Comparison of ENCODE assay signal across 8 cellular contexts in the genomic region with DNA sequence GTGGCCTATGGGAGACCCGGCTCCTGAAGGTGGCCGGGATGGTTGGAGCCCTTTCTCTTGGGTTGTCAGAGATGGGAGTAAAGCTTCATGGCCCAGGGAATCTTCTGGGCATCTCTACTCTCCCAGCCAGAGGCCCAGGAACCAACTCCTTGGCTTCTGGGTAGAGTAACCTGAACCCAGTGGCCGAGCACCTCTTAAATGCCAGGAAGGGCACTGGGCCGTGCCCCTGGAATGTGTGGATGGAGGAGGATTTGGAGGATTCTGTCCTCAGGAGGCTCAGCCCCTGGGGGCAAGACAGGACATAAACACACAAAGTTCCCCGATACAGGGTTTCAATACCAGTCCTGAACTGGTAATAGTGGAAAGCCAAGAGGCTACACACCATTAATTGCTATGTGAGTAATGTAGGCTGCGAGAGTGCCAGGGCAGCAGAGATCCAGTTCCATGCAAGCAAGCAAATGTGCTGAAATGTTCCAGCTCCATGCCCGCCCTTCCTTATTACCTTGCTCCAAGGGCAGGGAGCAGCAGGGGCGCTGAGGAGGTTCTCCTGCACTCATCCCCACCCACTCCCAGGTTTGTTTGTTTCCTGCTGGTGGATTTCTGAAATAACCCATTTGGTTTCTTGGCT. TPM values are rescaled to one million over a fixed set of nuclear protein-coding genes. Genes with fewer than 3 reads are reported as not detected.
A peak's percentile ranks its signal among the peaks of the same experiment; 100 is the strongest.
DNase-seq lines count a peak whose midpoint lies in the region; ATAC-seq, FAIRE-seq and TF ChIP-seq lines count a peak whose summit lies in the region.

No MANE protein-coding gene starts in this region.

- POLR2A ChIA-PET in Caco-2 (lab: Charles Lee) (no interaction called here), endothelial cell of umbilical vein (lab: Charles Lee) (no interaction called here)

- H3K79me2 ChIP-seq in OCI-LY1 (ENCODE audit: insufficient read depth, low read length) (peaks cover 28% of the 10 kb centered on the region), endothelial cell of umbilical vein (ENCODE audit: control insufficient read depth, insufficient read depth, low read length) (peaks cover 3% of the 10 kb centered on the region), osteoblast (ENCODE audit: insufficient read depth, low read length) (no peaks in the 10 kb centered on the region)

- H4K20me1 ChIP-seq in OCI-LY1 (ENCODE audit: insufficient read depth, low read length) (no peaks in the 10 kb centered on the region), endothelial cell of umbilical vein (replicated peaks; ENCODE audit: control insufficient read depth, extremely low read depth, insufficient read depth, low read length) (no peaks in the 10 kb centered on the region), osteoblast (ENCODE audit: insufficient read depth, low read length) (no peaks in the 10 kb centered on the region)

- peak overlapping the region; percentile 94 for H3K9ac ChIP-seq in OCI-LY1 (ENCODE audit: low read length)
- no peak overlapping the region for H3K9ac ChIP-seq in endothelial cell of umbilical vein (replicated peaks; ENCODE audit: extremely low read depth, insufficient read depth, low read length)

- H3K4me1 ChIP-seq in Caco-2 (peaks cover 16% of the 10 kb centered on the region), OCI-LY1 (ENCODE audit: insufficient read depth, low read length, severe bottlenecking) (peaks cover 64% of the 10 kb centered on the region), endothelial cell of umbilical vein (ENCODE audit: control insufficient read depth, extremely low read depth, insufficient read depth, low read length) (peaks cover 44% of the 10 kb centered on the region), osteoblast (ENCODE audit: insufficient read depth, low read length) (no peaks in the 10 kb centered on the region)

- peak overlapping the region; percentile 96 for H3K27ac ChIP-seq in OCI-LY1 (ENCODE audit: low read depth, low read length, poor library complexity, severe bottlenecking)
- no peak overlapping the region for H3K27ac ChIP-seq in endothelial cell of umbilical vein (ENCODE audit: insufficient read depth, low read depth, low read length)
- H3K27ac ChIP-seq in osteoblast (ENCODE audit: low read depth, low read length), result no peak overlapping the region

- peak overlapping the region; percentile 40 for H3K27ac Mint-ChIP-seq in Caco-2 (ENCODE audit: unreplicated experiment)

- H3K4me2 ChIP-seq in OCI-LY1 (ENCODE audit: low read length) (peak overlapping the region; percentile 73), endothelial cell of umbilical vein (ENCODE audit: insufficient read depth, low read length) (peak overlapping the region; percentile 74), osteoblast (ENCODE audit: insufficient read depth, low read length) (no peak overlapping the region)

- no peaks in the 10 kb centered on the region for H3K27me3 Mint-ChIP-seq in Caco-2 (ENCODE audit: insufficient read depth, unreplicated experiment)

- H3K9me3 ChIP-seq in Caco-2 (no peaks in the 10 kb centered on the region), OCI-LY1 (ENCODE audit: low read length) (no peaks in the 10 kb centered on the region), endothelial cell of umbilical vein (replicated peaks; ENCODE audit: control insufficient read depth, insufficient read depth, low read length) (no peaks in the 10 kb centered on the region), osteoblast (ENCODE audit: low read depth, low read length) (no peaks in the 10 kb centered on the region)

- no peaks in the 10 kb centered on the region for H3K9me3 Mint-ChIP-seq in Caco-2 (ENCODE audit: unreplicated experiment)

- dilution Hi-C loops in endothelial cell of umbilical vein (cut with MboI; ENCODE audit: extremely low pct_ligation_motif_present, low sequenced_read_pairs), result no loop called here

- no peak overlapping the region; the same call in 1 of the 2 replicates for H3K4me3 ChIP-seq in Caco-2 (ENCODE audit: low read depth, low read length)
- H3K4me3 ChIP-seq in OCI-LY1 (ENCODE audit: low read depth, low read length, poor library complexity, severe bottlenecking), result peak overlapping the region; percentile 91
- peak overlapping the region in 2 of 3 experiments; percentile 35 to 71 for H3K4me3 ChIP-seq in endothelial cell of umbilical vein (replicated peaks in 1 of 3; ENCODE audit: insufficient read depth in 1 of 3, low read depth in 1 of 3, low read length in 3 of 3)
- H3K4me3 ChIP-seq in osteoblast (ENCODE audit: insufficient read depth, low read length), result no peak overlapping the region

- H3F3A ChIP-seq in OCI-LY1 (ENCODE audit: insufficient read depth, low read length), result no peaks in the 10 kb centered on the region

- TF ChIP-seq CTCF in Caco-2 (IDR thresholded peaks at IDR 0.05; ENCODE audit: insufficient read depth in 1 of 2, low read depth in 1 of 2, low read length in 1 of 2, severe bottlenecking in 1 of 2, unreplicated experiment in 1 of 2) (no peak), OCI-LY1 (IDR thresholded peaks at IDR 0.05; ENCODE audit: low read length) (no peak), endothelial cell of umbilical vein (IDR thresholded peaks at IDR 0.05; ENCODE audit: extremely low read depth in 1 of 2, insufficient read depth in 1 of 2, low read depth in 1 of 2, low read length in 2 of 2) (no peak), osteoblast (IDR thresholded peaks at IDR 0.05; ENCODE audit: extremely low read depth, low read depth, low read length) (no peak)

- peak overlapping the region; percentile 60 for H3K4me3 Mint-ChIP-seq in Caco-2 (ENCODE audit: unreplicated experiment)

- H3K9me2 ChIP-seq in OCI-LY1 (ENCODE audit: low read depth, low read length), result no peaks in the 10 kb centered on the region

- no peaks in the 10 kb centered on the region for H3K36me3 Mint-ChIP-seq in Caco-2 (ENCODE audit: insufficient read depth, unreplicated experiment)

- CTCF ChIA-PET in Caco-2 (lab: Charles Lee) (interaction anchor here (3.5 kb wide), 1 partner anchor 18 kb away, joined by 14 read pairs; no protein-coding TSS in a partner anchor), endothelial cell of umbilical vein (lab: Charles Lee) (interaction anchor here (1.0 kb wide), 1 partner anchor 19 kb away, joined by 6 read pairs; no protein-coding TSS in a partner anchor)

- peak; percentile 76 for FAIRE-seq in endothelial cell of umbilical vein (lab: Jason Lieb, UNC)

- no peak for ATAC-seq in GM21786 (IDR thresholded peaks at IDR 0.05; ENCODE audit: unreplicated experiment)
- ATAC-seq in HG03457 (IDR thresholded peaks at IDR 0.05; ENCODE audit: unreplicated experiment), result no peak

- H3K4me1 Mint-ChIP-seq in Caco-2 (ENCODE audit: low read depth, unreplicated experiment), result peaks cover 9% of the 10 kb centered on the region

- H2AFZ ChIP-seq in OCI-LY1 (ENCODE audit: low read length), result no peak overlapping the region
- H2AFZ ChIP-seq in endothelial cell of umbilical vein (ENCODE audit: low read depth, low read length), result no peak overlapping the region
- H2AFZ ChIP-seq in osteoblast (ENCODE audit: low read length), result no peak overlapping the region

- TF ChIP-seq POLR2A in endothelial cell of umbilical vein (IDR thresholded peaks at IDR 0.05; ENCODE audit: low read depth, low read length), result no peak

- intact Hi-C loops in Caco-2 (cut with micrococcal nuclease; ENCODE audit: unreplicated experiment) (no loop called here), endothelial cell of umbilical vein (cut with micrococcal nuclease) (loop anchor here (2.0 kb wide), 2 partner anchors 21 to 75 kb away; a partner anchor contains a TSS)

- H3K27me3 ChIP-seq in Caco-2 (replicated peaks; ENCODE audit: control insufficient read depth, insufficient read depth, low read length) (no peaks in the 10 kb centered on the region), OCI-LY1 (ENCODE audit: insufficient read depth, low read length) (no peaks in the 10 kb centered on the region), endothelial cell of umbilical vein (ENCODE audit: control insufficient read depth in 2 of 2, insufficient read depth in 2 of 2, low read length in 2 of 2) (peaks cover 0 to 2% of the 10 kb centered on the region in 2 experiments), osteoblast (ENCODE audit: insufficient read depth, low read length) (peaks cover 36% of the 10 kb centered on the region)

- DNase-seq in Caco-2 (peak in 1 of 2 experiments; percentile 31), endothelial cell of umbilical vein (ENCODE audit: low read depth, low spot score) (no peak), osteoblast (ENCODE audit: insufficient read length, low spot score, missing footprints) (peak; percentile 80), OCI-M2 (lab: John Stamatoyannopoulos, UW; ENCODE audit: unreplicated experiment) (no peak), NCI-H524 (lab: John Stamatoyannopoulos, UW) (no peak)

- TSS peak; percentile 30 for BruUV-seq in Caco-2 (replicated peaks; lab: Mats Ljungman, UMichigan)
- TSS peak; percentile 75 for BruUV-seq in endothelial cell of umbilical vein (replicated peaks; lab: Mats Ljungman, UMichigan)

- H3K9me1 ChIP-seq in endothelial cell of umbilical vein (replicated peaks; ENCODE audit: control insufficient read depth, extremely low read depth, insufficient read depth, low read length), result no peaks in the 10 kb centered on the region

- no peaks in the 10 kb centered on the region for H3K36me3 ChIP-seq in Caco-2 (ENCODE audit: control insufficient read depth, insufficient read depth, low read length)
- peaks cover 43% of the 10 kb centered on the region for H3K36me3 ChIP-seq in OCI-LY1 (ENCODE audit: insufficient read depth, low read length)
- no peaks in the 10 kb centered on the region for H3K36me3 ChIP-seq in endothelial cell of umbilical vein (ENCODE audit: control insufficient read depth in 2 of 2, extremely low read depth in 1 of 2, insufficient read depth in 2 of 2, low read length in 2 of 2)
- H3K36me3 ChIP-seq in osteoblast (ENCODE audit: insufficient read depth, low read length), result no peaks in the 10 kb centered on the region

RNA-seq across cellular contexts. Expression of a gene that starts 1.2 kb away (rescaled TPM):
- total RNA-seq in Caco-2 (2022) (8.9 and 10.3 TPM in 2 replicates), endothelial cell of umbilical vein (62.1 and 73.3 TPM in 2 replicates), osteoblast (under 0.01 and 0.29 TPM in 2 replicates)
- 16.6 and 20.7 TPM in 2 replicates for polyA plus RNA-seq in endothelial cell of umbilical vein
- polyA plus RNA-seq in endothelial cell of umbilical vein (2011; cell fraction: cytosol; rRNA removed), result 11.0 and 14.2 TPM in 2 replicates
- polyA plus RNA-seq in endothelial cell of umbilical vein (2011; cell fraction: nucleus; rRNA removed), result 36.2 and 39.1 TPM in 2 replicates
- polyA plus RNA-seq in endothelial cell of umbilical vein (2012), result 8.0 and 14.0 TPM in 2 replicates
- 22.8 and 25.4 TPM in 2 replicates for polyA minus RNA-seq in endothelial cell of umbilical vein
- not detected for polyA minus RNA-seq in endothelial cell of umbilical vein (2011; cell fraction: cytosol; rRNA and poly(A)+ RNA removed)
- 10.0 and 13.9 TPM in 2 replicates for polyA minus RNA-seq in endothelial cell of umbilical vein (2011; cell fraction: nucleus; rRNA and poly(A)+ RNA removed)

RNA-seq across cellular contexts. Expression of a gene that starts 38.3 kb away (rescaled TPM):
- total RNA-seq in Caco-2 (2022) (0.59 and 1.3 TPM in 2 replicates), endothelial cell of umbilical vein (not detected in 2 replicates), osteoblast (not detected in 2 replicates)
- not detected in 2 replicates for polyA plus RNA-seq in endothelial cell of umbilical vein
- not detected in 2 replicates for polyA plus RNA-seq in endothelial cell of umbilical vein (2011; cell fraction: cytosol; rRNA removed)
- polyA plus RNA-seq in endothelial cell of umbilical vein (2011; cell fraction: nucleus; rRNA removed), result not detected in 2 replicates
- not detected in 2 replicates for polyA plus RNA-seq in endothelial cell of umbilical vein (2012)
- polyA minus RNA-seq in endothelial cell of umbilical vein, result not detected in 2 replicates
- not detected for polyA minus RNA-seq in endothelial cell of umbilical vein (2011; cell fraction: cytosol; rRNA and poly(A)+ RNA removed)
- not detected in 2 replicates for polyA minus RNA-seq in endothelial cell of umbilical vein (2011; cell fraction: nucleus; rRNA and poly(A)+ RNA removed)

Comparison
In these comparisons a context has a peak if more than half of its experiments do, and no peak if none do; other contexts are left out.
1. H3K4me3 ChIP-seq: peak in OCI-LY1 (single experiment) and endothelial cell of umbilical vein (2 of 3); none in Caco-2 (single experiment) and osteoblast (single experiment).